Comparison of ENCODE assay signal across 1 cellular context in the genomic region with DNA sequence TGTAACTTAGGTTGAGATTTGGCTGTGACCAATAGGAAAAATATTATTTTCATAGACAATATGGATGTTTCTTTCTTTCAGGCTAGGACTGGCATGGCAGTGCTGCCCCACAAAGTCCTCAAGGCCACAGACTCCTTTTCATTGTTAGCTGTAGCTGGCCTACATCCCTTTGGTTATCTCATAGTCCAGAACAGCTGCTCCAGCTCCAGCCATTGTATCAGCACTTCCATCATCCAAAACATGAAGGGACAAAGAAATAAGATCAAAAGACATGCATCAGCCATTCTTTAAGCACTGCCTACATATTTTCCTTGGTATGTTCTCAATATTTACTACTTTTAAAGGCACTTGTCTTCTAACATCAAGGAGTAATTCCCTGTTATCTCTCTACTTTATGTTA.
TF ChIP-seq lines count a peak whose summit lies in the region.

No MANE protein-coding gene starts in this region.

TF ChIP-seq in K562, 482 proteins besides CTCF, POLR2A, EP300 and RAD21 (continued from another document):
- TF ChIP-seq USF2 (CRISPR knock-in tag; IDR thresholded peaks at IDR 0.05): no peak
- no peak for TF ChIP-seq HDAC6 (IDR thresholded peaks at IDR 0.05; ENCODE audit: low read depth, low read length)
- 0 out of 2 replicates have a peak, but pooled peaks have one; percentile 30 for TF ChIP-seq ADNP (tag; IDR thresholded peaks at IDR 0.05)
- TF ChIP-seq RFX1 (IDR thresholded peaks at IDR 0.05): no peak
TF ChIP-seq in K562: peak in this region for 6.
